In the genomic region with DNA sequence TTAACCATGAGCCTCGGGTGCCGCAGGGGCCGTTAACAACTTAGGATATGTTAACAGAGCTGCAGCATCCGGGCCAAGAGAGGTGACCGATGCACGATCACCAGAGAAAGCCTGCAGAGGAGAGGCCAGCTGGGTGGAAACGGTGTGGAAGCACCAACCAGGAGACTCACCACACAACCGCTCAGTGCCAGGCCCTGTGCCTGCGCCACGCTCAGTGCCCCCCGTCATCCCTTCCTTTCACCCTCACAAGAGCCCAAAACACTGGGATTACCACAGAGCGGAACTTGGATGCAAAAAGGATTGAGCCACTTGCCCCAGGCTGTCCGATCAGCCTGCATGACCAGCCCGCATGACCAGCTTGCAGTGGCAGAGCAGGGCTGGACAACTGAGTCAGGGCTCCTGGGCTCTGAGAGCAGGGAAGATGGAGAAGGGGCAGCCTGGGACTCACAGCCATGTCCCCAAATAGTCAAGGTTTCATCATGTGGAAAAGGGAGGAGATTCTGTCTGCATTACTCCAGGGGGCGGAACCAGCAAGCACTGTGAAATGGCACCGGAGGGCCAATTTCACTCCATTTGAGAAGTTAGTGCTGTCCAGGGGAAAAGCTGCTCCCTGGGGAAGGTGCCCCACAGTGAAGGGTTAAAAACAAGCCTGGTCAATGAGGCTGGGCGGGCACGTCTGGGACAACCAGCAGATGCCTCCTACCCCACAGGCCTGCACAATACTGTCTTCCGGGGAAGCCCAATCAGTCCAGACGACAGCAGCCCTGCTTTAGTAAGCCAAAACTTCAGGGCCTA, we compare ENCODE assay signal across 26 cellular contexts.
"Had no signal": no experiment of that assay in that cellular context is flagged by ENCODE, and none has a peak within 500 bp of the region (broad histone marks: within the 10 kb centered on the region; RNA-seq: fewer than 3 reads in every experiment).

No MANE protein-coding gene starts in this region.

- H3K27ac ChIP-seq: RWPE1 had no signal

- H3K36me3 Mint-ChIP-seq: WTC11 had no signal

- H3K27me3 ChIP-seq: MG63 had no signal

- H3K9me3 Mint-ChIP-seq: activated naive CD4-positive, alpha-beta T cell treated with anti-CD3 and anti-CD28 coated beads, Interleukin-2, amount 50 U/mL, for 24 hours; activated T-cell treated with anti-CD3 and anti-CD28 coated beads, Interleukin-2, amount 50 U/mL, for 72 hours; activated T-helper 2 cell treated with anti-CD3 and anti-CD28 coated beads, Interferon-gamma antibody, Interleukin-2, Interleukin-4, amounts not matched to agents 10 μg/mL and 5 μg/mL and 100 μg/mL, durations not matched to agents 14 hours and 24 hours and 36 hours; central memory CD8-positive, alpha-beta T cell; WTC11 had no signal

- H3K9me3 ChIP-seq: MG63 had no signal

- H3K4me3 ChIP-seq: MG63 had no signal

- H3K36me3 ChIP-seq: MG63 had no signal

- H3K4me1 Mint-ChIP-seq: activated naive CD4-positive, alpha-beta T cell treated with anti-CD3 and anti-CD28 coated beads, Interleukin-2, amount 50 U/mL, for 24 hours; central memory CD8-positive, alpha-beta T cell had no signal

- H3K27ac Mint-ChIP-seq: activated CD8-positive, alpha-beta T cell treated with anti-CD3 and anti-CD28 coated beads, Interleukin-2, amount 10 ng/mL, durations not matched to agents 7 days and 5 days; activated naive CD4-positive, alpha-beta T cell treated with anti-CD3 and anti-CD28 coated beads, Interleukin-2, amount 50 U/mL, for 24 hours; activated T-cell treated with anti-CD3 and anti-CD28 coated beads, Interleukin-2, amount 50 U/mL, for 72 hours; activated T-helper 2 cell treated with anti-CD3 and anti-CD28 coated beads, Interferon-gamma antibody, Interleukin-2, Interleukin-4, amounts not matched to agents 10 μg/mL and 5 μg/mL and 100 μg/mL, durations not matched to agents 14 hours and 24 hours and 36 hours; T-helper 17 cell; WTC11 had no signal

- H3K27me3 Mint-ChIP-seq: activated naive CD4-positive, alpha-beta T cell treated with anti-CD3 and anti-CD28 coated beads, Interleukin-2, amount 50 U/mL, for 24 hours; central memory CD8-positive, alpha-beta T cell; T-helper 17 cell had no signal

- DNase-seq: activated CD4-positive, alpha-beta T cell treated with anti-CD3 and anti-CD28 coated beads for 48 hours; activated CD4-positive, alpha-beta T cell treated with anti-CD3 and anti-CD28 coated beads, Interleukin-2, amount 50 U/mL, for 4 hours; activated CD4-positive, CD25-positive, alpha-beta regulatory T cell treated with anti-CD3 and anti-CD28 coated beads, Interleukin-2, amount 50 U/mL, for 72 hours; activated CD8-positive, alpha-beta T cell treated with anti-CD3 and anti-CD28 coated beads, Interleukin-2, amount 10 ng/mL, durations not matched to agents 7 days and 5 days; activated naive CD4-positive, alpha-beta T cell; activated T-cell treated with anti-CD3 and anti-CD28 coated beads, Interleukin-2, amount 50 U/mL, for 72 hours; MG63; MV-4-11; NCI-H1092 treated with DMSO at 0.1 percent for 48 hours; NCI-H1417 treated with DMSO at 0.1 percent for 48 hours; NCI-H1694 treated with DMSO at 0.1 percent for 48 hours; NCI-H2029 treated with DMSO at 0.1 percent for 48 hours; NCI-H345; NCI-H510A treated with DMSO at 0.1 percent for 48 hours; NCI-H69; NK-92 treated with Interleukin-12 subunit alpha and Interleukin-12 subunit beta, amount 100 ng/mL, for 24 hours; OCI-M1; SHP77 treated with DMSO at 0.1 percent for 48 hours; T-helper 17 cell; T-helper 9 cell had no signal

- ATAC-seq: activated CD8-positive, alpha-beta T cell treated with anti-CD3 and anti-CD28 coated beads, Interleukin-2, amount 10 ng/mL, durations not matched to agents 7 days and 5 days; activated T-cell treated with anti-CD3 and anti-CD28 coated beads, Interleukin-2, amount 50 U/mL, for 72 hours; Panc1; T-helper 17 cell; WTC11 had no signal

- H3K4me3 Mint-ChIP-seq: activated CD8-positive, alpha-beta T cell treated with anti-CD3 and anti-CD28 coated beads, Interleukin-2, amount 10 ng/mL, durations not matched to agents 7 days and 5 days; activated naive CD4-positive, alpha-beta T cell treated with anti-CD3 and anti-CD28 coated beads, Interleukin-2, amount 50 U/mL, for 24 hours; activated T-cell treated with anti-CD3 and anti-CD28 coated beads, Interleukin-2, amount 50 U/mL, for 72 hours; central memory CD8-positive, alpha-beta T cell; T-helper 17 cell; WTC11 had no signal
